39 cellular contexts compared by ENCODE assay signal in genomic region chr11:11016943-11017342, GRCh38.
"Had no signal": no experiment of that assay in that cellular context is flagged by ENCODE, and none has a peak within 500 bp of the region (broad histone marks: within the 10 kb centered on the region; RNA-seq: fewer than 3 reads in every experiment).

No MANE protein-coding gene starts in this region.

- H3K36me3 Mint-ChIP-seq: activated naive CD4-positive, alpha-beta T cell treated with anti-CD3 and anti-CD28 coated beads, Interleukin-2, amount 10 ng/mL, durations not matched to agents 7 days and 5 days; activated naive CD4-positive, alpha-beta T cell treated with anti-CD3 and anti-CD28 coated beads, Interleukin-2, amount 50 U/mL, for 24 hours; activated naive CD4-positive, alpha-beta T cell treated with anti-CD3 and anti-CD28 coated beads, Interleukin-2, amount 50 U/mL, for 72 hours; activated naive CD8-positive, alpha-beta T cell; activated naive CD8-positive, alpha-beta T cell treated with anti-CD3 and anti-CD28 coated beads for 36 hours; activated naive CD8-positive, alpha-beta T cell treated with anti-CD3 and anti-CD28 coated beads, Interleukin-2, amount 10 ng/mL, durations not matched to agents 7 days and 5 days; brain had no signal

- H3K27ac ChIP-seq: adrenal gland, ascending aorta, body of pancreas, brain microvascular endothelial cell, breast epithelium, cardiac muscle cell had no signal

- H3K9me3 ChIP-seq: adrenal gland, ascending aorta, body of pancreas, breast epithelium had no signal

- H3K4me1 Mint-ChIP-seq: activated naive CD4-positive, alpha-beta T cell treated with anti-CD3 and anti-CD28 coated beads, Interleukin-2, amount 10 ng/mL, durations not matched to agents 7 days and 5 days; activated naive CD4-positive, alpha-beta T cell treated with anti-CD3 and anti-CD28 coated beads, Interleukin-2, amount 50 U/mL, for 24 hours; activated naive CD8-positive, alpha-beta T cell treated with anti-CD3 and anti-CD28 coated beads for 36 hours; activated naive CD8-positive, alpha-beta T cell treated with anti-CD3 and anti-CD28 coated beads, Interleukin-2, amount 50 U/mL, for 24 hours; activated T-helper 17 cell treated with anti-CD3 and anti-CD28 coated beads, Interleukin-2, amount 50 U/mL, for 72 hours; brain; central memory CD8-positive, alpha-beta T cell had no signal

- H3K4me3 ChIP-seq: adrenal gland, ascending aorta, body of pancreas, breast epithelium, cardiac muscle cell had no signal

- H3K4me1 ChIP-seq: adrenal gland, ascending aorta, body of pancreas, breast epithelium had no signal

- H3K36me3 ChIP-seq: adrenal gland, ascending aorta, brain microvascular endothelial cell, breast epithelium, cardiac muscle cell had no signal

- H3K27me3 Mint-ChIP-seq: activated naive CD4-positive, alpha-beta T cell treated with anti-CD3 and anti-CD28 coated beads, Interleukin-2, amount 10 ng/mL, durations not matched to agents 7 days and 5 days; activated naive CD4-positive, alpha-beta T cell treated with anti-CD3 and anti-CD28 coated beads, Interleukin-2, amount 50 U/mL, for 24 hours; activated naive CD8-positive, alpha-beta T cell; activated naive CD8-positive, alpha-beta T cell treated with anti-CD3 and anti-CD28 coated beads for 36 hours; activated naive CD8-positive, alpha-beta T cell treated with anti-CD3 and anti-CD28 coated beads, Interleukin-2, amount 50 U/mL, for 24 hours; activated T-cell treated with anti-CD3 and anti-CD28 coated beads, Interleukin-2, amount 50 U/mL, for 24 hours; activated T-helper 17 cell treated with anti-CD3 and anti-CD28 coated beads, Interleukin-2, amount 50 U/mL, for 72 hours; central memory CD8-positive, alpha-beta T cell had no signal

- H3K4me3 Mint-ChIP-seq: activated naive CD4-positive, alpha-beta T cell treated with anti-CD3 and anti-CD28 coated beads for 36 hours; activated naive CD4-positive, alpha-beta T cell treated with anti-CD3 and anti-CD28 coated beads, Interleukin-2, amount 10 ng/mL, durations not matched to agents 7 days and 5 days; activated naive CD4-positive, alpha-beta T cell treated with anti-CD3 and anti-CD28 coated beads, Interleukin-2, amount 50 U/mL, for 24 hours; activated naive CD8-positive, alpha-beta T cell; activated naive CD8-positive, alpha-beta T cell treated with anti-CD3 and anti-CD28 coated beads for 36 hours; activated naive CD8-positive, alpha-beta T cell treated with anti-CD3 and anti-CD28 coated beads, Interleukin-2, amount 10 ng/mL, durations not matched to agents 7 days and 5 days; activated naive CD8-positive, alpha-beta T cell treated with anti-CD3 and anti-CD28 coated beads, Interleukin-2, amount 50 U/mL, for 24 hours; activated T-cell treated with anti-CD3 and anti-CD28 coated beads, Interleukin-2, amount 50 U/mL, for 24 hours; activated T-cell treated with anti-CD3 and anti-CD28 coated beads, Interleukin-2, amount 50 U/mL, for 4 hours; activated T-cell treated with anti-CD3 and anti-CD28 coated beads, Interleukin-2, amount 50 U/mL, for 72 hours; activated T-helper 1 cell treated with anti-CD3 and anti-CD28 coated beads, Interleukin-12 subunit alpha, Interleukin-12 subunit beta, Interleukin-2, Interleukin-4 antibody, amounts not matched to agents 30 ng/mL and 10 ng/mL and 1 ng/mL, durations not matched to agents 14 hours and 24 hours and 36 hours; activated T-helper 17 cell treated with anti-CD3 and anti-CD28 coated beads, Interleukin-2, amount 50 U/mL, for 72 hours; brain; central memory CD8-positive, alpha-beta T cell had no signal

- ATAC-seq: activated naive CD4-positive, alpha-beta T cell treated with anti-CD3 and anti-CD28 coated beads, Interleukin-2, amount 50 U/mL, for 72 hours; activated naive CD8-positive, alpha-beta T cell treated with anti-CD3 and anti-CD28 coated beads, Interleukin-2, amount 50 U/mL, for 24 hours; body of pancreas had no signal

- H3K27ac Mint-ChIP-seq: activated naive CD4-positive, alpha-beta T cell treated with anti-CD3 and anti-CD28 coated beads for 36 hours; activated naive CD4-positive, alpha-beta T cell treated with anti-CD3 and anti-CD28 coated beads, Interleukin-2, amount 10 ng/mL, durations not matched to agents 7 days and 5 days; activated naive CD4-positive, alpha-beta T cell treated with anti-CD3 and anti-CD28 coated beads, Interleukin-2, amount 50 U/mL, for 24 hours; activated naive CD4-positive, alpha-beta T cell treated with anti-CD3 and anti-CD28 coated beads, Interleukin-2, amount 50 U/mL, for 72 hours; activated naive CD8-positive, alpha-beta T cell; activated naive CD8-positive, alpha-beta T cell treated with anti-CD3 and anti-CD28 coated beads for 36 hours; activated naive CD8-positive, alpha-beta T cell treated with anti-CD3 and anti-CD28 coated beads, Interleukin-2, amount 10 ng/mL, durations not matched to agents 7 days and 5 days; activated naive CD8-positive, alpha-beta T cell treated with anti-CD3 and anti-CD28 coated beads, Interleukin-2, amount 50 U/mL, for 24 hours; activated T-cell treated with anti-CD3 and anti-CD28 coated beads, Interleukin-2, amount 50 U/mL, for 24 hours; activated T-helper 1 cell treated with anti-CD3 and anti-CD28 coated beads, Interleukin-12 subunit alpha, Interleukin-12 subunit beta, Interleukin-2, Interleukin-4 antibody, amounts not matched to agents 30 ng/mL and 10 ng/mL and 1 ng/mL, durations not matched to agents 14 hours and 24 hours and 36 hours; activated T-helper 17 cell treated with anti-CD3 and anti-CD28 coated beads, Interleukin-2, amount 50 U/mL, for 72 hours; activated T-helper 2 cell treated with anti-CD3 and anti-CD28 coated beads, Interferon-gamma antibody, Interleukin-2, Interleukin-4, amounts not matched to agents 10 μg/mL and 5 μg/mL and 100 μg/mL, durations not matched to agents 14 hours and 24 hours and 36 hours; brain had no signal

- H3K27me3 ChIP-seq: adrenal gland, ascending aorta, body of pancreas, brain microvascular endothelial cell, cardiac muscle cell had no signal

- FAIRE-seq: bronchial epithelial cell had no signal

- DNase-seq: activated effector memory CD4-positive, alpha-beta T cell treated with anti-CD3 and anti-CD28 coated beads, Interleukin-2, amount 50 U/mL, for 16 hours; activated effector memory CD4-positive, alpha-beta T cell treated with Interleukin-2 at 50 U/mL for 16 hours; activated gamma-delta T cell; activated gamma-delta T cell treated with Interleukin-2 at 50 U/mL for 16 hours; activated naive CD4-positive, alpha-beta T cell; activated naive CD4-positive, alpha-beta T cell treated with anti-CD3 and anti-CD28 coated beads for 36 hours; activated naive CD4-positive, alpha-beta T cell treated with anti-CD3 and anti-CD28 coated beads, Interleukin-2, amount 10 ng/mL, durations not matched to agents 7 days and 5 days; activated naive CD4-positive, alpha-beta T cell treated with anti-CD3 and anti-CD28 coated beads, Interleukin-2, amount 50 U/mL, for 16 hours; activated naive CD4-positive, alpha-beta T cell treated with Interleukin-2 at 50 U/mL for 16 hours; activated naive CD8-positive, alpha-beta T cell treated with anti-CD3 and anti-CD28 coated beads for 36 hours; activated naive CD8-positive, alpha-beta T cell treated with anti-CD3 and anti-CD28 coated beads, Interleukin-2, amount 10 ng/mL, durations not matched to agents 7 days and 5 days; activated naive CD8-positive, alpha-beta T cell treated with anti-CD3 and anti-CD28 coated beads, Interleukin-2, amount 50 U/mL, for 24 hours; activated T-cell treated with anti-CD3 and anti-CD28 coated beads, Interleukin-2, amount 50 U/mL, for 1 hour; activated T-cell treated with anti-CD3 and anti-CD28 coated beads, Interleukin-2, amount 50 U/mL, for 24 hours; activated T-cell treated with anti-CD3 and anti-CD28 coated beads, Interleukin-2, amount 50 U/mL, for 4 hours; activated T-cell treated with anti-CD3 and anti-CD28 coated beads, Interleukin-2, amount 50 U/mL, for 48 hours; activated T-cell treated with anti-CD3 and anti-CD28 coated beads, Interleukin-2, amount 50 U/mL, for 72 hours; adrenal gland; amniotic stem cell; amygdala; anterior cingulate cortex; aorta; body of pancreas; brain microvascular endothelial cell; caudate nucleus; central memory CD4-positive, alpha-beta T cell; cerebellar nuclear complex had no signal

- H3K9me3 Mint-ChIP-seq: activated naive CD4-positive, alpha-beta T cell treated with anti-CD3 and anti-CD28 coated beads for 36 hours; activated naive CD4-positive, alpha-beta T cell treated with anti-CD3 and anti-CD28 coated beads, Interleukin-2, amount 10 ng/mL, durations not matched to agents 7 days and 5 days; activated naive CD4-positive, alpha-beta T cell treated with anti-CD3 and anti-CD28 coated beads, Interleukin-2, amount 50 U/mL, for 24 hours; activated naive CD4-positive, alpha-beta T cell treated with anti-CD3 and anti-CD28 coated beads, Interleukin-2, amount 50 U/mL, for 72 hours; activated naive CD8-positive, alpha-beta T cell treated with anti-CD3 and anti-CD28 coated beads for 36 hours; activated naive CD8-positive, alpha-beta T cell treated with anti-CD3 and anti-CD28 coated beads, Interleukin-2, amount 10 ng/mL, durations not matched to agents 7 days and 5 days; activated naive CD8-positive, alpha-beta T cell treated with anti-CD3 and anti-CD28 coated beads, Interleukin-2, amount 50 U/mL, for 24 hours; activated T-cell treated with anti-CD3 and anti-CD28 coated beads, Interleukin-2, amount 50 U/mL, for 24 hours; activated T-cell treated with anti-CD3 and anti-CD28 coated beads, Interleukin-2, amount 50 U/mL, for 4 hours; activated T-cell treated with anti-CD3 and anti-CD28 coated beads, Interleukin-2, amount 50 U/mL, for 72 hours; activated T-helper 1 cell treated with anti-CD3 and anti-CD28 coated beads, Interleukin-12 subunit alpha, Interleukin-12 subunit beta, Interleukin-2, Interleukin-4 antibody, amounts not matched to agents 30 ng/mL and 10 ng/mL and 1 ng/mL, durations not matched to agents 14 hours and 24 hours and 36 hours; activated T-helper 17 cell treated with anti-CD3 and anti-CD28 coated beads, Interleukin-2, amount 50 U/mL, for 72 hours; activated T-helper 2 cell treated with anti-CD3 and anti-CD28 coated beads, Interferon-gamma antibody, Interleukin-2, Interleukin-4, amounts not matched to agents 10 μg/mL and 5 μg/mL and 100 μg/mL, durations not matched to agents 14 hours and 24 hours and 36 hours; central memory CD8-positive, alpha-beta T cell had no signal
